ENCODE assay signal across 9 cellular contexts in genomic region chr4:185344743-185345538, GRCh38. TPM values are rescaled to one million over a fixed set of nuclear protein-coding genes. Genes with fewer than 3 reads are reported as not detected.
DNase-seq lines count a peak whose midpoint lies in the region; ATAC-seq, FAIRE-seq and TF ChIP-seq lines count a peak whose summit lies in the region.
"Had no signal": no experiment of that assay in that cellular context is flagged by ENCODE, and none has a peak within 500 bp of the region (broad histone marks: within the 10 kb centered on the region; RNA-seq: fewer than 3 reads in every experiment).

No MANE protein-coding gene starts in this region.

- H3K9me3 ChIP-seq in HCT116 (ENCODE audit: control insufficient read depth in 1 of 2, insufficient read depth in 1 of 2, low read depth in 1 of 2, low read length in 2 of 2) (no peaks in the 10 kb centered on the region), kidney (ENCODE audit: control insufficient read depth in 1 of 2, low read length in 2 of 2) (no peaks in the 10 kb centered on the region)

- no peaks in the 10 kb centered on the region for H3K79me2 ChIP-seq in HCT116 (ENCODE audit: insufficient read depth, low read length)

- H3K4me3 ChIP-seq in HCT116 (replicated peaks in 1 of 2; ENCODE audit: low read depth in 1 of 2, low read length in 2 of 2) (no peak overlapping the region), kidney (ENCODE audit: low read length in 2 of 2) (no peak overlapping the region)

- POLR2A ChIA-PET in HCT116 (lab: Charles Lee), result no interaction called here

- no peaks in the 10 kb centered on the region for H3K27me3 ChIP-seq in HCT116 (ENCODE audit: insufficient read depth, low read length)

- no peaks in the 10 kb centered on the region for H3K9me3 Mint-ChIP-seq in nephron

- no peaks in the 10 kb centered on the region for H3K9me2 ChIP-seq in HCT116 (ENCODE audit: insufficient read depth)

- intact Hi-C loops in HCT116 (cut with micrococcal nuclease) (no loop called here), kidney (cut with DNase I) (no loop called here)

- H3K36me3 ChIP-seq in HCT116 (ENCODE audit: control insufficient read depth in 1 of 2, insufficient read depth in 2 of 2, low read length in 2 of 2) (peaks cover 6 to 14% of the 10 kb centered on the region in 2 experiments; a peak in 3 of 4 replicates), kidney (ENCODE audit: control insufficient read depth in 1 of 2, insufficient read depth in 2 of 2, low read length in 2 of 2) (peaks cover 8 to 9% of the 10 kb centered on the region in 2 donors)

- in situ Hi-C loops in G401 (cut with HindIII; ENCODE audit: low sequenced_read_pairs), result no loop called here

- H3K36me3 Mint-ChIP-seq in nephron (ENCODE audit: low read depth), result peaks cover 53% of the 10 kb centered on the region

- DNase-seq in HCT116 (ENCODE audit: low read depth, low spot score), result no peak
- DNase-seq in RKO (ENCODE audit: low spot score), result peak; percentile 39
- DNase-seq in G401 (ENCODE audit: low spot score), result no peak
- DNase-seq in kidney, result no peak
- DNase-seq: activated CD8-positive, alpha-beta memory T cell treated with anti-CD3 and anti-CD28 coated beads for 24 hours had no signal

- ATAC-seq in GM18517 (IDR thresholded peaks at IDR 0.05; ENCODE audit: unreplicated experiment) (peak; percentile 48), HCT116 (peak; percentile 55), GM19324 (IDR thresholded peaks at IDR 0.05; ENCODE audit: low FRiP score, unreplicated experiment) (no peak), HG03439 (IDR thresholded peaks at IDR 0.05; ENCODE audit: unreplicated experiment) (no peak)

- no peaks in the 10 kb centered on the region for H3K4me1 ChIP-seq in HCT116 (ENCODE audit: control insufficient read depth in 1 of 2, insufficient read depth in 2 of 2, low read length in 2 of 2)
- peaks cover 0 to 2% of the 10 kb centered on the region in 2 donors for H3K4me1 ChIP-seq in kidney (ENCODE audit: control insufficient read depth in 1 of 2, insufficient read depth in 1 of 2, low read depth in 1 of 2, low read length in 2 of 2)

- no peak for TF ChIP-seq RAD21 in HCT116 (IDR thresholded peaks at IDR 0.05; ENCODE audit: low read depth)

- no peak overlapping the region for H2AFZ ChIP-seq in HCT116 (ENCODE audit: low read depth, low read length, poor library complexity, severe bottlenecking)

- no TSS peak for BruUV-seq in HCT116 (replicated peaks; lab: Mats Ljungman, UMichigan)

- CTCF ChIA-PET in HCT116 (lab: Charles Lee), result no interaction called here

- TF ChIP-seq POLR2A in HCT116 (IDR thresholded peaks at IDR 0.05; ENCODE audit: borderline replicate concordance, extremely low read depth, insufficient read depth, insufficient read length), result no peak

- H4K20me1 ChIP-seq in HCT116 (ENCODE audit: insufficient read depth), result no peaks in the 10 kb centered on the region

- peaks cover 19% of the 10 kb centered on the region for H3K4me1 Mint-ChIP-seq in nephron

- peak overlapping the region in 2 of 3 experiments; percentile 55 to 68 for H3K27ac Mint-ChIP-seq in nephron

- no peak overlapping the region for H3K4me3 Mint-ChIP-seq in nephron

- H3K27ac ChIP-seq in HCT116 (ENCODE audit: low read depth, low read length) (no peak overlapping the region), kidney (ENCODE audit: low read depth in 2 of 2, low read length in 2 of 2) (no peak overlapping the region)

- TF ChIP-seq CTCF in HCT116 (IDR thresholded peaks at IDR 0.05 in 2 of 3, conservative IDR thresholded peaks at IDR 0.05 in 1 of 3; ENCODE audit: borderline replicate concordance in 1 of 3, insufficient read depth in 1 of 3, low read depth in 2 of 3, low read length in 2 of 3) (no peak), nephron (IDR thresholded peaks at IDR 0.05; ENCODE audit: unreplicated experiment in 3 of 3) (no peak), kidney (IDR thresholded peaks at IDR 0.05; ENCODE audit: borderline replicate concordance, extremely low read depth, insufficient read depth) (no peak)

- H3K9ac ChIP-seq in HCT116 (ENCODE audit: low read length) (no peak overlapping the region), kidney (ENCODE audit: low read length in 2 of 2) (no peak overlapping the region)

- RAD21 ChIA-PET in HCT116 (lab: Charles Lee; ENCODE audit: low non-redundant PET in 1 of 2, low total read pairs in 2 of 2, uncharacterized antibody in 2 of 2, unreplicated experiment in 2 of 2), result no interaction called here

- H3K27me3 Mint-ChIP-seq in nephron (ENCODE audit: low read depth), result no peaks in the 10 kb centered on the region

- no peak overlapping the region for H3K4me2 ChIP-seq in HCT116 (ENCODE audit: low read length)

- no peak for FAIRE-seq in kidney (lab: Jason Lieb, UNC)

TF ChIP-seq in HCT116, 20 proteins besides CTCF, POLR2A, EP300 and RAD21:
- TF ChIP-seq TCF7L2 (IDR thresholded peaks at IDR 0.05; ENCODE audit: borderline replicate concordance, extremely low read depth, insufficient read depth, insufficient read length), result no peak
- TF ChIP-seq, protein P1, sequence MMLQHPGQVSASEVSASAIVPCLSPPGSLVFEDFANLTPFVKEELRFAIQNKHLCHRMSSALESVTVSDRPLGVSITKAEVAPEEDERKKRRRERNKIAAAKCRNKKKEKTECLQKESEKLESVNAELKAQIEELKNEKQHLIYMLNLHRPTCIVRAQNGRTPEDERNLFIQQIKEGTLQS (IDR thresholded peaks at IDR 0.05), result no peak
- TF ChIP-seq ELF1 (IDR thresholded peaks at IDR 0.05; ENCODE audit: borderline replicate concordance, low read depth), result no peak
- TF ChIP-seq, protein P2, sequence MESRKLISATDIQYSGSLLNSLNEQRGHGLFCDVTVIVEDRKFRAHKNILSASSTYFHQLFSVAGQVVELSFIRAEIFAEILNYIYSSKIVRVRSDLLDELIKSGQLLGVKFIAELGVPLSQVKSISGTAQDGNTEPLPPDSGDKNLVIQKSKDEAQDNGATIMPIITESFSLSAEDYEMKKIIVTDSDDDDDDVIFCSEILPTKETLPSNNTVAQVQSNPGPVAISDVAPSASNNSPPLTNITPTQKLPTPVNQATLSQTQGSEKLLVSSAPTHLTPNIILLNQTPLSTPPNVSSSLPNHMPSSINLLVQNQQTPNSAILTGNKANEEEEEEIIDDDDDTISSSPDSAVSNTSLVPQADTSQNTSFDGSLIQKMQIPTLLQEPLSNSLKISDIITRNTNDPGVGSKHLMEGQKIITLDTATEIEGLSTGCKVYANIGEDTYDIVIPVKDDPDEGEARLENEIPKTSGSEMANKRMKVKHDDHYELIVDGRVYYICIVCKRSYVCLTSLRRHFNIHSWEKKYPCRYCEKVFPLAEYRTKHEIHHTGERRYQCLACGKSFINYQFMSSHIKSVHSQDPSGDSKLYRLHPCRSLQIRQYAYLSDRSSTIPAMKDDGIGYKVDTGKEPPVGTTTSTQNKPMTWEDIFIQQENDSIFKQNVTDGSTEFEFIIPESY (IDR thresholded peaks at IDR 0.05; ENCODE audit: extremely low read depth, insufficient replicate concordance, low read length), result no peak
- TF ChIP-seq ZNF274 (IDR thresholded peaks at IDR 0.05; ENCODE audit: low read depth, low read length), result no peak
- no peak for TF ChIP-seq FOSL1 (IDR thresholded peaks at IDR 0.05; ENCODE audit: low read depth)
- TF ChIP-seq EZH2phosphoT487 (IDR thresholded peaks at IDR 0.05; ENCODE audit: borderline replicate concordance), result no peak
- TF ChIP-seq, protein P3, sequence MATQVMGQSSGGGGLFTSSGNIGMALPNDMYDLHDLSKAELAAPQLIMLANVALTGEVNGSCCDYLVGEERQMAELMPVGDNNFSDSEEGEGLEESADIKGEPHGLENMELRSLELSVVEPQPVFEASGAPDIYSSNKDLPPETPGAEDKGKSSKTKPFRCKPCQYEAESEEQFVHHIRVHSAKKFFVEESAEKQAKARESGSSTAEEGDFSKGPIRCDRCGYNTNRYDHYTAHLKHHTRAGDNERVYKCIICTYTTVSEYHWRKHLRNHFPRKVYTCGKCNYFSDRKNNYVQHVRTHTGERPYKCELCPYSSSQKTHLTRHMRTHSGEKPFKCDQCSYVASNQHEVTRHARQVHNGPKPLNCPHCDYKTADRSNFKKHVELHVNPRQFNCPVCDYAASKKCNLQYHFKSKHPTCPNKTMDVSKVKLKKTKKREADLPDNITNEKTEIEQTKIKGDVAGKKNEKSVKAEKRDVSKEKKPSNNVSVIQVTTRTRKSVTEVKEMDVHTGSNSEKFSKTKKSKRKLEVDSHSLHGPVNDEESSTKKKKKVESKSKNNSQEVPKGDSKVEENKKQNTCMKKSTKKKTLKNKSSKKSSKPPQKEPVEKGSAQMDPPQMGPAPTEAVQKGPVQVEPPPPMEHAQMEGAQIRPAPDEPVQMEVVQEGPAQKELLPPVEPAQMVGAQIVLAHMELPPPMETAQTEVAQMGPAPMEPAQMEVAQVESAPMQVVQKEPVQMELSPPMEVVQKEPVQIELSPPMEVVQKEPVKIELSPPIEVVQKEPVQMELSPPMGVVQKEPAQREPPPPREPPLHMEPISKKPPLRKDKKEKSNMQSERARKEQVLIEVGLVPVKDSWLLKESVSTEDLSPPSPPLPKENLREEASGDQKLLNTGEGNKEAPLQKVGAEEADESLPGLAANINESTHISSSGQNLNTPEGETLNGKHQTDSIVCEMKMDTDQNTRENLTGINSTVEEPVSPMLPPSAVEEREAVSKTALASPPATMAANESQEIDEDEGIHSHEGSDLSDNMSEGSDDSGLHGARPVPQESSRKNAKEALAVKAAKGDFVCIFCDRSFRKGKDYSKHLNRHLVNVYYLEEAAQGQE (IDR thresholded peaks at IDR 0.05; ENCODE audit: low read depth), result no peak
- no peak for TF ChIP-seq SRF (IDR thresholded peaks at IDR 0.05; ENCODE audit: low read depth)
- TF ChIP-seq JUND (IDR thresholded peaks at IDR 0.05), result no peak
- TF ChIP-seq EGR1 (IDR thresholded peaks at IDR 0.05; ENCODE audit: low read depth), result no peak
- TF ChIP-seq YY1 (IDR thresholded peaks at IDR 0.05; ENCODE audit: extremely low read depth, insufficient replicate concordance, low read depth, low read length), result no peak
- TF ChIP-seq EZH2 (IDR thresholded peaks at IDR 0.05), result no peak
- TF ChIP-seq SIN3A (IDR thresholded peaks at IDR 0.05; ENCODE audit: low read depth), result no peak
- TF ChIP-seq CEBPB (IDR thresholded peaks at IDR 0.05; ENCODE audit: low read depth), result no peak
- TF ChIP-seq SP1 (IDR thresholded peaks at IDR 0.05; ENCODE audit: low read depth), result no peak

RNA-seq across cellular contexts. Expression of gene LRP2BP, which starts 50.8 kb away (rescaled TPM):
- 2.9 TPM for total RNA-seq in HCT116 (2021; ENCODE audit: unreplicated experiment)
- polyA plus RNA-seq in HCT116 (2012), result 1.8 TPM in 2 replicates
- total RNA-seq in G401 (2014; rRNA removed; shearing (Covaris generic)), result not detected in 2 replicates
- 1.9 TPM for total RNA-seq in kidney
- 0.99 TPM for polyA plus RNA-seq in kidney (ENCODE audit: insufficient read depth, low read depth, low replicate concordance)

RNA-seq across cellular contexts. Expression of gene ANKRD37, which starts 51.7 kb away (rescaled TPM):
- total RNA-seq in HCT116 (2021; ENCODE audit: unreplicated experiment) (29.9 TPM), kidney (13.0 TPM)
- polyA plus RNA-seq in HCT116 (2012), result 90.0 and 122 TPM in 2 replicates
- 1.6 and 5.8 TPM in 2 replicates for total RNA-seq in G401 (2014; rRNA removed; shearing (Covaris generic))
- polyA plus RNA-seq in kidney (ENCODE audit: insufficient read depth, low read depth, low replicate concordance), result 14.2 TPM

Comparison
In these comparisons a context has a peak if more than half of its experiments do, and no peak if none do; other contexts are left out.
1. ATAC-seq: peak in GM18517 (single experiment) and HCT116 (single experiment); none in GM19324 (single experiment) and HG03439 (single experiment).